6 cellular contexts compared by ENCODE assay signal in genomic region chr17:48541036-48541573, GRCh38. TPM values are rescaled to one million over a fixed set of nuclear protein-coding genes. Genes with fewer than 3 reads are reported as not detected.
DNase-seq lines count a peak whose midpoint lies in the region; ATAC-seq and TF ChIP-seq lines count a peak whose summit lies in the region.

No MANE protein-coding gene starts in this region.

- H3K4me3 ChIP-seq in epithelial cell of esophagus (ENCODE audit: low read length) (peak overlapping the region; percentile 32), sigmoid colon (peak overlapping the region; percentile 72 to 87 (median 84))

- TF ChIP-seq POLR2A in sigmoid colon (IDR thresholded peaks at IDR 0.05) = no peak

- H3K9me3 ChIP-seq in sigmoid colon = no peaks in the 10 kb centered on the region

- H3K27me3 ChIP-seq in sigmoid colon = no peaks in the 10 kb centered on the region

- H3K4me1 ChIP-seq in sigmoid colon = peaks cover 0 to 32% (median 29%) of the 10 kb centered on the region in 4 donors

- TF ChIP-seq EP300 in sigmoid colon (IDR thresholded peaks at IDR 0.05) = no peak

- TF ChIP-seq CTCF in epithelial cell of esophagus (IDR thresholded peaks at IDR 0.05; ENCODE audit: insufficient read depth, low read depth, low read length, missing control alignments) (no peak), sigmoid colon (IDR thresholded peaks at IDR 0.05) (no peak)

- WGBS in sigmoid colon, 2 donors = 44 to 74% methylated on average over 12 of the region's 12 CpGs

- peak overlapping the region; percentile 94 to 99 (median 96) for H3K27ac ChIP-seq in sigmoid colon

- intact Hi-C loops in sigmoid colon (cut with DNase I) = loop anchor here (2.0 kb wide), 1 partner anchor 46 kb away; no protein-coding TSS in a partner anchor

- DNase-seq in OCI-M1 (lab: John Stamatoyannopoulos, UW) (peak; percentile 75), epithelial cell of esophagus (ENCODE audit: low read depth) (no peak), sigmoid colon (no peak), COLO829 (ENCODE audit: low spot score) (no peak), NCI-H2196 treated with DMSO at 0.1 percent for 48 hours (lab: John Stamatoyannopoulos, UW; ENCODE audit: unreplicated experiment) (no peak)

- H3K36me3 ChIP-seq in sigmoid colon = peaks cover 0 to 6% (median 2%) of the 10 kb centered on the region in 4 donors

- no peak for ATAC-seq in HG02642 (IDR thresholded peaks at IDR 0.05; ENCODE audit: poor library complexity, unreplicated experiment)

RNA-seq across cellular contexts. Expression of gene HOXB2, which starts 3.8 kb away (rescaled TPM):
- 10 to 100 TPM; 44.9 to 86.1 (median 63.6) TPM for total RNA-seq in sigmoid colon
- polyA plus RNA-seq in sigmoid colon = 1 to 10 TPM; 1.6 to 7.8 (median 3.0) TPM

RNA-seq across cellular contexts. Expression of gene HOXB1, which starts 10.3 kb away (rescaled TPM):
- under 1 TPM in 1 of 4 donors, not detected in 3; 0.27 TPM for total RNA-seq in sigmoid colon
- polyA plus RNA-seq in sigmoid colon = under 1 TPM in 2 of 3 donors, not detected in 1; 0.60 to 0.92 TPM

RNA-seq across cellular contexts. Expression of gene HOXB4, which starts 37.0 kb away (rescaled TPM):
- total RNA-seq in sigmoid colon = 1 to 10 TPM; 4.6 to 8.3 (median 5.4) TPM
- polyA plus RNA-seq in sigmoid colon = 1 to 10 TPM in 2 of 3 donors, under 1 TPM in 1; 0.23 to 2.7 (median 1.2) TPM

RNA-seq across cellular contexts. Expression of gene HOXB3, which starts 48.9 kb away (rescaled TPM):
- total RNA-seq in sigmoid colon = 10 to 100 TPM; 25.3 to 64.3 (median 30.1) TPM
- polyA plus RNA-seq in sigmoid colon = 10 to 100 TPM in 2 of 3 donors, 1 to 10 TPM in 1; 6.2 to 16.7 (median 10.2) TPM

RNA-seq across cellular contexts. Expression of gene HOXB5, which starts 52.5 kb away (rescaled TPM):
- 1 to 10 TPM; 1.5 to 2.5 (median 2.1) TPM for total RNA-seq in sigmoid colon
- polyA plus RNA-seq in sigmoid colon = 10 to 100 TPM in 1 of 3 donors, 1 to 10 TPM in 2; 3.2 to 13.9 (median 4.2) TPM
